In genomic region chr19:2610637-2611482, GRCh38 we compare ENCODE assay signal across 8 cellular contexts.
A peak's percentile ranks its signal among the peaks of the same experiment; 100 is the strongest.
DNase-seq lines count a peak whose midpoint lies in the region; ATAC-seq and TF ChIP-seq lines count a peak whose summit lies in the region.

No MANE protein-coding gene starts in this region.

- peak overlapping the region; percentile 26 to 62 (median 48); a peak in 15 of 20 replicates for H3K4me3 ChIP-seq in BLaER1 treated with 17β-estradiol and CSF1 and Interleukin-3, amounts not matched to agents 10 nM and 100 nM
- H3K4me3 ChIP-seq in Karpas-422 (ENCODE audit: low read length) (peak overlapping the region; percentile 56; the same call in 1 of the 2 replicates), SU-DHL-6 (ENCODE audit: insufficient read depth, low read length, poor library complexity, severe bottlenecking) (peak overlapping the region; percentile 51), adipocyte (ENCODE audit: low read length) (peak overlapping the region; percentile 72), prostate gland (peak overlapping the region; percentile 28 to 41), upper lobe of right lung (peak overlapping the region; percentile 54)

- peak overlapping the region in 10 of 11 experiments; percentile 50 to 77 (median 64); a peak in 19 of 22 replicates for H3K9ac ChIP-seq in BLaER1 treated with 17β-estradiol and CSF1 and Interleukin-3, amounts not matched to agents 10 nM and 100 nM
- H3K9ac ChIP-seq in Karpas-422 (ENCODE audit: low read length) (peak overlapping the region; percentile 60), SU-DHL-6 (ENCODE audit: low read length) (peak overlapping the region; percentile 56), adipocyte (ENCODE audit: low read length) (peak overlapping the region; percentile 73)

- TF ChIP-seq CTCF in SU-DHL-6 (IDR thresholded peaks at IDR 0.05; ENCODE audit: insufficient read depth, low read length, poor library complexity, severe bottlenecking), result peak; percentile 62
- peak; percentile 92 to 99 (median 98) for TF ChIP-seq CTCF in prostate gland (IDR thresholded peaks at IDR 0.05)
- TF ChIP-seq CTCF in upper lobe of right lung (IDR thresholded peaks at IDR 0.05), result peak; percentile 97

- peak; percentile 93 to 94 for ATAC-seq in left cardiac atrium
- peak; percentile 97 for ATAC-seq in upper lobe of right lung

- H3K9me2 ChIP-seq in Karpas-422 (replicated peaks; ENCODE audit: insufficient read depth, low read length) (no peaks in the 10 kb centered on the region), SU-DHL-6 (replicated peaks; ENCODE audit: insufficient read depth, low read length) (no peaks in the 10 kb centered on the region)

- intact Hi-C loops in left cardiac atrium (cut with DNase I) (loop anchor here in 1 of 2 donors (1.0 to 2.0 kb wide), 2 partner anchors 32 to 136 kb away; no protein-coding TSS in a partner anchor), prostate gland (cut with DNase I) (loop anchor here (1.0 kb wide), 2 partner anchors 33 to 137 kb away; no protein-coding TSS in a partner anchor), upper lobe of right lung (cut with DNase I) (loop anchor here (10.0 kb wide), 1 partner anchor 136 kb away; the partner anchor contains the start of gene GADD45B)

- H3K79me2 ChIP-seq in Karpas-422 (ENCODE audit: low read length), result no peaks in the 10 kb centered on the region
- no peaks in the 10 kb centered on the region for H3K79me2 ChIP-seq in SU-DHL-6 (ENCODE audit: insufficient read depth, low read length)

- H4K20me1 ChIP-seq in BLaER1 treated with 17β-estradiol and CSF1 and Interleukin-3, amounts not matched to agents 10 nM and 100 nM, result peaks cover 0 to 62% (median 36%) of the 10 kb centered on the region in 11 experiments; a peak in 14 of 22 replicates
- H4K20me1 ChIP-seq in Karpas-422 (ENCODE audit: insufficient read depth, low read depth, low read length), result 0 out of 2 replicates have a peak, but pooled peaks cover 5% of the 10 kb centered on the region
- H4K20me1 ChIP-seq in SU-DHL-6 (ENCODE audit: low read depth, low read length), result no peaks in the 10 kb centered on the region

- H3F3A ChIP-seq in SU-DHL-6 (ENCODE audit: insufficient read depth), result peaks cover 33% of the 10 kb centered on the region

- peaks cover 9 to 14% (median 10%) of the 10 kb centered on the region in 11 experiments; a peak in 21 of 22 replicates for H3K9me3 ChIP-seq in BLaER1 treated with 17β-estradiol and CSF1 and Interleukin-3, amounts not matched to agents 10 nM and 100 nM (replicated peaks in 1 of 11)
- H3K9me3 ChIP-seq in Karpas-422 (ENCODE audit: low read length) (no peaks in the 10 kb centered on the region), SU-DHL-6 (ENCODE audit: insufficient read depth, low read length) (no peaks in the 10 kb centered on the region), adipocyte (ENCODE audit: control insufficient read depth, low read length) (peaks cover 5% of the 10 kb centered on the region), prostate gland (no peaks in the 10 kb centered on the region), upper lobe of right lung (no peaks in the 10 kb centered on the region)

- H3K27me3 ChIP-seq in BLaER1 treated with 17β-estradiol and CSF1 and Interleukin-3, amounts not matched to agents 10 nM and 100 nM, result no peaks in the 10 kb centered on the region
- no peaks in the 10 kb centered on the region for H3K27me3 ChIP-seq in Karpas-422 (ENCODE audit: low read length)
- no peaks in the 10 kb centered on the region for H3K27me3 ChIP-seq in SU-DHL-6 (ENCODE audit: low read length)
- no peaks in the 10 kb centered on the region for H3K27me3 ChIP-seq in adipocyte (replicated peaks; ENCODE audit: control insufficient read depth, insufficient read depth, low read length)
- no peaks in the 10 kb centered on the region for H3K27me3 ChIP-seq in prostate gland (replicated peaks; ENCODE audit: insufficient read depth)
- H3K27me3 ChIP-seq in upper lobe of right lung, result no peaks in the 10 kb centered on the region

- DNase-seq in Karpas-422, result peak; percentile 91
- peak; percentile 98 for DNase-seq in adipocyte (ENCODE audit: low read depth)
- DNase-seq in left cardiac atrium, result peak; percentile 96
- peak; percentile 91 for DNase-seq in prostate gland (ENCODE audit: low spot score)
- DNase-seq in upper lobe of right lung, result peak; percentile 97

- peaks cover 50 to 85% (median 70%) of the 10 kb centered on the region in 10 experiments for H3K4me1 ChIP-seq in BLaER1 treated with 17β-estradiol and CSF1 and Interleukin-3, amounts not matched to agents 10 nM and 100 nM
- H3K4me1 ChIP-seq in Karpas-422 (ENCODE audit: low read length) (peaks cover 32% of the 10 kb centered on the region), adipocyte (ENCODE audit: control insufficient read depth, insufficient read depth, low read length) (peaks cover 9% of the 10 kb centered on the region), prostate gland (replicated peaks) (no peaks in the 10 kb centered on the region), upper lobe of right lung (peaks cover 20% of the 10 kb centered on the region)

- H2AFZ ChIP-seq in Karpas-422 (ENCODE audit: low read length) (peak overlapping the region; percentile 56; the same call in 1 of the 2 replicates), SU-DHL-6 (ENCODE audit: low read depth, low read length, severe bottlenecking) (peak overlapping the region; percentile 79)

- H3K36me3 ChIP-seq in BLaER1 treated with 17β-estradiol and CSF1 and Interleukin-3, amounts not matched to agents 10 nM and 100 nM, result peaks cover 0 to 19% (median 2%) of the 10 kb centered on the region in 11 experiments; a peak in 12 of 22 replicates
- H3K36me3 ChIP-seq in Karpas-422 (ENCODE audit: insufficient read depth, low read length), result no peaks in the 10 kb centered on the region
- no peaks in the 10 kb centered on the region for H3K36me3 ChIP-seq in SU-DHL-6 (ENCODE audit: low read length)
- H3K36me3 ChIP-seq in adipocyte (ENCODE audit: control insufficient read depth, insufficient read depth, low read length, severe bottlenecking), result no peaks in the 10 kb centered on the region
- H3K36me3 ChIP-seq in prostate gland, result no peaks in the 10 kb centered on the region
- H3K36me3 ChIP-seq in upper lobe of right lung, result no peaks in the 10 kb centered on the region

- peak overlapping the region; percentile 73 to 100 (median 95) for H3K4me2 ChIP-seq in BLaER1 treated with 17β-estradiol and CSF1 and Interleukin-3, amounts not matched to agents 10 nM and 100 nM
- H3K4me2 ChIP-seq in Karpas-422 (ENCODE audit: low read depth, low read length, poor library complexity, severe bottlenecking) (peak overlapping the region; percentile 71), SU-DHL-6 (ENCODE audit: low read depth, low read length, poor library complexity, severe bottlenecking) (peak overlapping the region; percentile 79)

- WGBS in prostate gland, result 9% methylated on average over 46 of the region's 46 CpGs

- peak overlapping the region in 8 of 11 experiments; percentile 16 to 60 (median 31); a peak in 6 of 22 replicates for H3K27ac ChIP-seq in BLaER1 treated with 17β-estradiol and CSF1 and Interleukin-3, amounts not matched to agents 10 nM and 100 nM
- no peak overlapping the region for H3K27ac ChIP-seq in Karpas-422 (ENCODE audit: low read length)
- peak overlapping the region; percentile 92 for H3K27ac ChIP-seq in SU-DHL-6 (ENCODE audit: low read depth, low read length)
- peak overlapping the region; percentile 77 to 83 for H3K27ac ChIP-seq in prostate gland
- peak overlapping the region; percentile 89 for H3K27ac ChIP-seq in upper lobe of right lung

- TF ChIP-seq POLR2A in GM19193 (IDR thresholded peaks at IDR 0.05; ENCODE audit: extremely low read depth, insufficient read depth, insufficient read length) (peak; percentile 10), prostate gland (IDR thresholded peaks at IDR 0.05) (peak; percentile 16)
